ENCODE assay signal across 8 cellular contexts in genomic region chr1:40344597-40344996, GRCh38. TPM values are rescaled to one million over a fixed set of nuclear protein-coding genes. Genes with fewer than 3 reads are reported as not detected.
DNase-seq lines count a peak whose midpoint lies in the region; ATAC-seq and FAIRE-seq lines count a peak whose summit lies in the region.

No MANE protein-coding gene starts in this region.

- DNase-seq in DMS114 treated with DMSO at 0.1 percent for 48 hours (lab: John Stamatoyannopoulos, UW; ENCODE audit: unreplicated experiment): peak; percentile 22
- peak; percentile 21 for DNase-seq in NCI-H82 treated with DMSO at 0.1 percent for 48 hours (lab: John Stamatoyannopoulos, UW; ENCODE audit: unreplicated experiment)
- DNase-seq in amygdala (lab: John Stamatoyannopoulos, UW): peak in 31 of 56 donors; percentile 0 to 73 (median 8)
- DNase-seq in lung microvascular endothelial cell (ENCODE audit: low read depth in 2 of 2): peak; percentile 36 to 67
- peak; percentile 42 for DNase-seq in urothelium cell line (ENCODE audit: low spot score)
- DNase-seq in NCI-H1092 (lab: John Stamatoyannopoulos, UW): no peak
- no peak for DNase-seq in NCI-H1105 treated with DMSO at 0.1 percent for 48 hours (lab: John Stamatoyannopoulos, UW)

- no peak for FAIRE-seq in urothelium cell line (lab: Jason Lieb, UNC)

- no peak for ATAC-seq in HG03045 (IDR thresholded peaks at IDR 0.05; ENCODE audit: unreplicated experiment)

RNA-seq across cellular contexts. Expression of gene COL9A2, which starts 27.5 kb away (rescaled TPM):
- 0.22 and 0.79 TPM in 2 replicates for total RNA-seq in lung microvascular endothelial cell

RNA-seq across cellular contexts. Expression of gene SMAP2, which starts 28.9 kb away (rescaled TPM):
- 3.1 and 3.4 TPM in 2 replicates for total RNA-seq in lung microvascular endothelial cell

Comparison
In these comparisons a context has a peak if more than half of its experiments do, and no peak if none do; other contexts are left out.
1. DNase-seq: peak in DMS114 treated with DMSO at 0.1 percent for 48 hours (single experiment), NCI-H82 treated with DMSO at 0.1 percent for 48 hours (single experiment), amygdala (31 of 56), lung microvascular endothelial cell (2 of 2) and urothelium cell line (single experiment); none in NCI-H1092 (single experiment) and NCI-H1105 treated with DMSO at 0.1 percent for 48 hours (single experiment).